12 cellular contexts compared by ENCODE assay signal in genomic region chr1:230267338-230268065, GRCh38.
DNase-seq lines count a peak whose midpoint lies in the region; ATAC-seq and TF ChIP-seq lines count a peak whose summit lies in the region.
"Had no signal": no experiment of that assay in that cellular context is flagged by ENCODE, and none has a peak within 500 bp of the region (broad histone marks: within the 10 kb centered on the region; RNA-seq: fewer than 3 reads in every experiment).

No MANE protein-coding gene starts in this region.

- no peaks in the 10 kb centered on the region for H4K20me1 ChIP-seq in H9 (ENCODE audit: control insufficient read depth, insufficient read depth, insufficient read length)
- no peaks in the 10 kb centered on the region for H4K20me1 ChIP-seq in neural progenitor cell (ENCODE audit: low read depth)
- no peaks in the 10 kb centered on the region for H4K20me1 ChIP-seq in OCI-LY7 (ENCODE audit: insufficient read depth, low read length)

- no peaks in the 10 kb centered on the region; the same call in 1 of the 2 replicates for H3K27me3 Mint-ChIP-seq in H9 (ENCODE audit: low read depth)
- no peaks in the 10 kb centered on the region for H3K27me3 Mint-ChIP-seq in WTC11 (ENCODE audit: low read depth)
- no peaks in the 10 kb centered on the region for H3K27me3 Mint-ChIP-seq in neural progenitor cell (ENCODE audit: insufficient read depth, low read depth)

- H3K9me2 ChIP-seq in OCI-LY7 (ENCODE audit: insufficient read depth, low read length): no peaks in the 10 kb centered on the region

- no peak overlapping the region for H4K8ac ChIP-seq in H9 (replicated peaks; ENCODE audit: insufficient read length, low read depth, low read length)

- peaks cover 12 to 28% (median 26%) of the 10 kb centered on the region in 3 experiments for H3K36me3 Mint-ChIP-seq in H9 (ENCODE audit: insufficient read depth in 1 of 3, low read depth in 3 of 3)
- peaks cover 21% of the 10 kb centered on the region for H3K36me3 Mint-ChIP-seq in WTC11
- H3K36me3 Mint-ChIP-seq in neural progenitor cell: peaks cover 3% of the 10 kb centered on the region

- H3K4me3 Mint-ChIP-seq in H9 (no peak overlapping the region), WTC11 (no peak overlapping the region), neural progenitor cell (no peak overlapping the region)
- H3K4me3 Mint-ChIP-seq: activated CD8-positive, alpha-beta T cell treated with anti-CD3 and anti-CD28 coated beads, Interleukin-2, amount 10 ng/mL, durations not matched to agents 7 days and 5 days had no signal

- no peak overlapping the region for H2BK12ac ChIP-seq in H9 (ENCODE audit: insufficient read length, low read depth, low read length)

- no peak overlapping the region for H3K9ac ChIP-seq in H9 (ENCODE audit: extremely low read depth, insufficient read length, low read length)
- H3K9ac ChIP-seq in neural progenitor cell: no peak overlapping the region

- H4K5ac ChIP-seq in H9 (ENCODE audit: insufficient read length, low read depth, low read length): no peak overlapping the region

- H2BK20ac ChIP-seq in H9 (ENCODE audit: low read depth, low read length, poor library complexity, severe bottlenecking): no peak overlapping the region

- H3K79me2 ChIP-seq in H9 (ENCODE audit: insufficient read depth, low read length): no peaks in the 10 kb centered on the region
- no peaks in the 10 kb centered on the region for H3K79me2 ChIP-seq in neural progenitor cell (ENCODE audit: low read depth)
- no peaks in the 10 kb centered on the region for H3K79me2 ChIP-seq in OCI-LY7 (ENCODE audit: insufficient read depth, low read depth, low read length)

- H3K4me3 ChIP-seq in neural progenitor cell (no peak overlapping the region), OCI-LY7 (ENCODE audit: low read depth, low read length, poor library complexity, severe bottlenecking) (no peak overlapping the region)

- no peak overlapping the region for H3K23ac ChIP-seq in H9 (ENCODE audit: insufficient read length, low read depth, low read length)

- peak; percentile 82 for DNase-seq in COLO668 (lab: John Stamatoyannopoulos, UW; ENCODE audit: unreplicated experiment)
- no peak for DNase-seq in H9
- no peak for DNase-seq in WTC11 (ENCODE audit: low spot score)
- DNase-seq in neural progenitor cell (ENCODE audit: low spot score): no peak
- no peak for DNase-seq in UCSD-AML1 (lab: John Stamatoyannopoulos, UW; ENCODE audit: unreplicated experiment)
- DNase-seq in OCI-LY7 (ENCODE audit: low spot score): no peak
- DNase-seq in NCI-H1092 (lab: John Stamatoyannopoulos, UW): no peak
- DNase-seq: activated CD8-positive, alpha-beta T cell treated with anti-CD3 and anti-CD28 coated beads, Interleukin-2, amount 10 ng/mL, durations not matched to agents 7 days and 5 days; activated gamma-delta T cell treated with Interleukin-2 at 50 U/mL for 16 hours; NCI-H2227 treated with DMSO at 0.1 percent for 48 hours; stimulated activated CD4-positive, alpha-beta T cell treated with anti-CD3 and anti-CD28 coated beads, Interleukin-4, amount 100 ng/mL, for 1 hour had no signal

- H2BK15ac ChIP-seq in H9 (ENCODE audit: low read depth, low read length): no peak overlapping the region

- H4K91ac ChIP-seq in H9 (ENCODE audit: insufficient read length, low read depth, low read length): no peak overlapping the region

- no peak overlapping the region for H2AK5ac ChIP-seq in H9 (ENCODE audit: insufficient read length, low read length)

- POLR2A ChIA-PET in WTC11 (lab: Charles Lee): no interaction called here
- POLR2A ChIA-PET in OCI-LY7 (lab: Charles Lee): no interaction called here

- no peaks in the 10 kb centered on the region for H3K79me1 ChIP-seq in H9 (ENCODE audit: insufficient read depth, low read depth, low read length, poor library complexity, severe bottlenecking)

- H3K36me3 ChIP-seq in neural progenitor cell (no peaks in the 10 kb centered on the region), OCI-LY7 (ENCODE audit: insufficient read depth, low read length) (peaks cover 28% of the 10 kb centered on the region)

- H3K18ac ChIP-seq in H9 (ENCODE audit: insufficient read length, low read depth, low read length): no peak overlapping the region

- no peak overlapping the region for H2BK5ac ChIP-seq in H9 (ENCODE audit: insufficient read length, low read length)

- no peaks in the 10 kb centered on the region for H3K9me3 ChIP-seq in H9 (ENCODE audit: control insufficient read depth, low read depth, low read length)
- H3K9me3 ChIP-seq in neural progenitor cell (ENCODE audit: low read depth): no peaks in the 10 kb centered on the region
- H3K9me3 ChIP-seq in OCI-LY7 (ENCODE audit: low read length): no peaks in the 10 kb centered on the region

- H3K23me2 ChIP-seq in H9 (ENCODE audit: insufficient read length, low read depth, low read length, poor library complexity, severe bottlenecking): no peaks in the 10 kb centered on the region

- H3K27me3 ChIP-seq in H9 (ENCODE audit: insufficient read depth, low read length): no peaks in the 10 kb centered on the region
- H3K27me3 ChIP-seq in neural progenitor cell: no peaks in the 10 kb centered on the region

- H3K4me1 Mint-ChIP-seq in H9: peaks cover 2% of the 10 kb centered on the region in 2 experiments; a peak in 2 of 4 replicates
- H3K4me1 Mint-ChIP-seq in WTC11: peaks cover 15% of the 10 kb centered on the region
- peaks cover 3% of the 10 kb centered on the region for H3K4me1 Mint-ChIP-seq in neural progenitor cell

- H3K56ac ChIP-seq in H9 (ENCODE audit: insufficient read length, low read depth, low read length): no peak overlapping the region

- H3K9me3 Mint-ChIP-seq in H9 (no peaks in the 10 kb centered on the region), WTC11 (no peaks in the 10 kb centered on the region), neural progenitor cell (no peaks in the 10 kb centered on the region)

- no CpG with 5 or more reads among the region's 17 CpGs for WGBS in H9 (ENCODE audit: extremely low coverage, insufficient read length, low lambda C conversion rate)

- intact Hi-C loops in OCI-LY7 (cut with micrococcal nuclease; ENCODE audit: unreplicated experiment): no loop called here

- H3K4me1 ChIP-seq in H9 (ENCODE audit: insufficient read depth, low read length): no peaks in the 10 kb centered on the region
- no peaks in the 10 kb centered on the region for H3K4me1 ChIP-seq in neural progenitor cell
- H3K4me1 ChIP-seq in OCI-LY7 (ENCODE audit: insufficient read depth, low read length, poor library complexity, severe bottlenecking): peaks cover 25% of the 10 kb centered on the region

- CTCF ChIA-PET in WTC11 (lab: Charles Lee): interaction anchor here (1.2 to 1.5 kb wide), 3 partner anchors 9 to 606 kb away, joined by 3 to 6 read pairs (median 5); no protein-coding TSS in a partner anchor
- CTCF ChIA-PET in OCI-LY7 (lab: Charles Lee; ENCODE audit: unreplicated experiment): no interaction called here

- ATAC-seq in WTC11: no peak
- ATAC-seq in GM21515 (IDR thresholded peaks at IDR 0.05; ENCODE audit: unreplicated experiment): no peak
- ATAC-seq: activated CD8-positive, alpha-beta T cell treated with anti-CD3 and anti-CD28 coated beads, Interleukin-2, amount 10 ng/mL, durations not matched to agents 7 days and 5 days had no signal

- H2AFZ ChIP-seq in H9 (ENCODE audit: low read length) (no peak overlapping the region), neural progenitor cell (replicated peaks) (no peak overlapping the region), OCI-LY7 (ENCODE audit: low read length) (no peak overlapping the region)

- H2BK120ac ChIP-seq in H9 (ENCODE audit: low read depth, low read length, poor library complexity, severe bottlenecking): no peak overlapping the region

- TF ChIP-seq CTCF in H9 (conservative IDR thresholded peaks at IDR 0.05) (no peak), WTC11 (IDR thresholded peaks at IDR 0.05) (no peak), neural progenitor cell (IDR thresholded peaks at IDR 0.05) (no peak), OCI-LY7 (conservative IDR thresholded peaks at IDR 0.05; ENCODE audit: low read length) (no peak)

- H3K27ac Mint-ChIP-seq in H9: peak overlapping the region; percentile 10 to 27 (median 17); a peak in 3 of 7 replicates
- H3K27ac Mint-ChIP-seq in WTC11: peak overlapping the region; percentile 14
- peak overlapping the region; percentile 25 for H3K27ac Mint-ChIP-seq in neural progenitor cell
- H3K27ac Mint-ChIP-seq: activated CD8-positive, alpha-beta T cell treated with anti-CD3 and anti-CD28 coated beads, Interleukin-2, amount 10 ng/mL, durations not matched to agents 7 days and 5 days had no signal

- H3F3A ChIP-seq in neural progenitor cell (ENCODE audit: low read depth): no peaks in the 10 kb centered on the region

- no peak overlapping the region for H3K14ac ChIP-seq in H9 (ENCODE audit: insufficient read depth, low read length)

- BruUV-seq in OCI-LY7 (replicated peaks; lab: Mats Ljungman, UMichigan): no TSS peak

- H3K4ac ChIP-seq in H9 (ENCODE audit: low read depth, low read length): no peak overlapping the region

- H3T11ph ChIP-seq in H9 (ENCODE audit: low read length): no peak overlapping the region

- H3K27ac ChIP-seq in H9 (ENCODE audit: insufficient read length, low read depth, low read length): no peak overlapping the region
- no peak overlapping the region for H3K27ac ChIP-seq in neural progenitor cell
- no peak overlapping the region for H3K27ac ChIP-seq in OCI-LY7 (ENCODE audit: low read depth, low read length, poor library complexity, severe bottlenecking)

- H3K4me2 ChIP-seq in H9 (ENCODE audit: insufficient read depth, insufficient read length, low read length) (no peak overlapping the region), neural progenitor cell (no peak overlapping the region), OCI-LY7 (ENCODE audit: low read length) (no peak overlapping the region)

TF ChIP-seq in WTC11, 78 proteins besides CTCF, POLR2A, EP300 and RAD21:
- TF ChIP-seq ZNF423 (CRISPR knock-in tag; IDR thresholded peaks at IDR 0.05): no peak
- TF ChIP-seq, protein P1, sequence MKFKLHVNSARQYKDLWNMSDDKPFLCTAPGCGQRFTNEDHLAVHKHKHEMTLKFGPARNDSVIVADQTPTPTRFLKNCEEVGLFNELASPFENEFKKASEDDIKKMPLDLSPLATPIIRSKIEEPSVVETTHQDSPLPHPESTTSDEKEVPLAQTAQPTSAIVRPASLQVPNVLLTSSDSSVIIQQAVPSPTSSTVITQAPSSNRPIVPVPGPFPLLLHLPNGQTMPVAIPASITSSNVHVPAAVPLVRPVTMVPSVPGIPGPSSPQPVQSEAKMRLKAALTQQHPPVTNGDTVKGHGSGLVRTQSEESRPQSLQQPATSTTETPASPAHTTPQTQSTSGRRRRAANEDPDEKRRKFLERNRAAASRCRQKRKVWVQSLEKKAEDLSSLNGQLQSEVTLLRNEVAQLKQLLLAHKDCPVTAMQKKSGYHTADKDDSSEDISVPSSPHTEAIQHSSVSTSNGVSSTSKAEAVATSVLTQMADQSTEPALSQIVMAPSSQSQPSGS (CRISPR knock-in tag; IDR thresholded peaks at IDR 0.05; ENCODE audit: borderline replicate concordance, low read depth): no peak
